Comparison of ENCODE assay signal across 1 cellular context in genomic region chr2:223944166-223944703, GRCh38.
TF ChIP-seq lines count a peak whose summit lies in the region.

No MANE protein-coding gene starts in this region.

TF ChIP-seq in HepG2, 621 proteins besides CTCF, POLR2A, EP300 and RAD21 (continued from another document and continues in another):
- no peak for TF ChIP-seq ZNF142 (CRISPR knock-in tag; IDR thresholded peaks at IDR 0.05)
- no peak for TF ChIP-seq ZNF282 (IDR thresholded peaks at IDR 0.05; ENCODE audit: partially characterized antibody)
- no peak for TF ChIP-seq THAP7 (CRISPR knock-in tag; IDR thresholded peaks at IDR 0.05)
- no peak for TF ChIP-seq FOXC1 (CRISPR knock-in tag; IDR thresholded peaks at IDR 0.05; ENCODE audit: borderline replicate concordance)
- TF ChIP-seq ZMAT3 (CRISPR knock-in tag; conservative IDR thresholded peaks at IDR 0.05): no peak; the same call in 1 of the 2 replicates
- TF ChIP-seq SNAPC4 (CRISPR knock-in tag; IDR thresholded peaks at IDR 0.05): peak; percentile 55; the same call in 1 of the 2 replicates
- TF ChIP-seq, protein P1, sequence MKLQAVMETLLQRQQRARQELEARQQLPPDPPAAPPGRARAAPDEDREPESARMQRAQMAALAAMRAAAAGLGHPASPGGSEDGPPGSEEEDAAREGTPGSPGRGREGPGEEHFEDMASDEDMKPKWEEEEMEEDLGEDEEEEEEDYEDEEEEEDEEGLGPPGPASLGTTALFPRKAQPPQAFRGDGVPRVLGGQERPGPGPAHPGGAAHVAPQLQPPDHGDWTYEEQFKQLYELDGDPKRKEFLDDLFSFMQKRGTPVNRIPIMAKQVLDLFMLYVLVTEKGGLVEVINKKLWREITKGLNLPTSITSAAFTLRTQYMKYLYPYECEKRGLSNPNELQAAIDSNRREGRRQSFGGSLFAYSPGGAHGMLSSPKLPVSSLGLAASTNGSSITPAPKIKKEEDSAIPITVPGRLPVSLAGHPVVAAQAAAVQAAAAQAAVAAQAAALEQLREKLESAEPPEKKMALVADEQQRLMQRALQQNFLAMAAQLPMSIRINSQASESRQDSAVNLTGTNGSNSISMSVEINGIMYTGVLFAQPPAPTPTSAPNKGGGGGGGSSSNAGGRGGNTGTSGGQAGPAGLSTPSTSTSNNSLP (IDR thresholded peaks at IDR 0.05; ENCODE audit: low read depth, low read length): no peak
- TF ChIP-seq ZNF703 (CRISPR knock-in tag; IDR thresholded peaks at IDR 0.05; ENCODE audit: borderline replicate concordance): no peak
- TF ChIP-seq HDAC1 (CRISPR knock-in tag; IDR thresholded peaks at IDR 0.05): peak; percentile 73
- TF ChIP-seq FOXP1 (IDR thresholded peaks at IDR 0.05): no peak
- TF ChIP-seq FOXP1 (CRISPR knock-in tag; IDR thresholded peaks at IDR 0.05): no peak
- peak; percentile 7 for TF ChIP-seq TEAD3 (CRISPR knock-in tag; optimal IDR thresholded peaks at IDR 0.05; ENCODE audit: borderline replicate concordance)
- no peak; the same call in 1 of the 2 replicates for TF ChIP-seq BCL6 (CRISPR knock-in tag; IDR thresholded peaks at IDR 0.05)
- no peak for TF ChIP-seq ZNF605 (CRISPR knock-in tag; IDR thresholded peaks at IDR 0.05)
- no peak for TF ChIP-seq SIX1 (CRISPR knock-in tag; IDR thresholded peaks at IDR 0.05; ENCODE audit: borderline replicate concordance)
- TF ChIP-seq ZNF850 (CRISPR knock-in tag; conservative IDR thresholded peaks at IDR 0.05): 0 out of 2 replicates have a peak, but pooled peaks have one; percentile 28
- TF ChIP-seq, protein P2, sequence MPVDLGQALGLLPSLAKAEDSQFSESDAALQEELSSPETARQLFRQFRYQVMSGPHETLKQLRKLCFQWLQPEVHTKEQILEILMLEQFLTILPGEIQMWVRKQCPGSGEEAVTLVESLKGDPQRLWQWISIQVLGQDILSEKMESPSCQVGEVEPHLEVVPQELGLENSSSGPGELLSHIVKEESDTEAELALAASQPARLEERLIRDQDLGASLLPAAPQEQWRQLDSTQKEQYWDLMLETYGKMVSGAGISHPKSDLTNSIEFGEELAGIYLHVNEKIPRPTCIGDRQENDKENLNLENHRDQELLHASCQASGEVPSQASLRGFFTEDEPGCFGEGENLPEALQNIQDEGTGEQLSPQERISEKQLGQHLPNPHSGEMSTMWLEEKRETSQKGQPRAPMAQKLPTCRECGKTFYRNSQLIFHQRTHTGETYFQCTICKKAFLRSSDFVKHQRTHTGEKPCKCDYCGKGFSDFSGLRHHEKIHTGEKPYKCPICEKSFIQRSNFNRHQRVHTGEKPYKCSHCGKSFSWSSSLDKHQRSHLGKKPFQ (CRISPR knock-in tag; IDR thresholded peaks at IDR 0.05; ENCODE audit: insufficient replicate concordance): peak; percentile 36
- no peak for TF ChIP-seq ZNF841 (CRISPR knock-in tag; IDR thresholded peaks at IDR 0.05; ENCODE audit: borderline replicate concordance)
- TF ChIP-seq, protein P3, sequence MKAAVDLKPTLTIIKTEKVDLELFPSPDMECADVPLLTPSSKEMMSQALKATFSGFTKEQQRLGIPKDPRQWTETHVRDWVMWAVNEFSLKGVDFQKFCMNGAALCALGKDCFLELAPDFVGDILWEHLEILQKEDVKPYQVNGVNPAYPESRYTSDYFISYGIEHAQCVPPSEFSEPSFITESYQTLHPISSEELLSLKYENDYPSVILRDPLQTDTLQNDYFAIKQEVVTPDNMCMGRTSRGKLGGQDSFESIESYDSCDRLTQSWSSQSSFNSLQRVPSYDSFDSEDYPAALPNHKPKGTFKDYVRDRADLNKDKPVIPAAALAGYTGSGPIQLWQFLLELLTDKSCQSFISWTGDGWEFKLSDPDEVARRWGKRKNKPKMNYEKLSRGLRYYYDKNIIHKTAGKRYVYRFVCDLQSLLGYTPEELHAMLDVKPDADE (CRISPR knock-in tag; IDR thresholded peaks at IDR 0.05): no peak
- no peak for TF ChIP-seq RFXANK (CRISPR knock-in tag; IDR thresholded peaks at IDR 0.05)
- TF ChIP-seq RORA (CRISPR knock-in tag; IDR thresholded peaks at IDR 0.05): no peak
- TF ChIP-seq, protein P4, sequence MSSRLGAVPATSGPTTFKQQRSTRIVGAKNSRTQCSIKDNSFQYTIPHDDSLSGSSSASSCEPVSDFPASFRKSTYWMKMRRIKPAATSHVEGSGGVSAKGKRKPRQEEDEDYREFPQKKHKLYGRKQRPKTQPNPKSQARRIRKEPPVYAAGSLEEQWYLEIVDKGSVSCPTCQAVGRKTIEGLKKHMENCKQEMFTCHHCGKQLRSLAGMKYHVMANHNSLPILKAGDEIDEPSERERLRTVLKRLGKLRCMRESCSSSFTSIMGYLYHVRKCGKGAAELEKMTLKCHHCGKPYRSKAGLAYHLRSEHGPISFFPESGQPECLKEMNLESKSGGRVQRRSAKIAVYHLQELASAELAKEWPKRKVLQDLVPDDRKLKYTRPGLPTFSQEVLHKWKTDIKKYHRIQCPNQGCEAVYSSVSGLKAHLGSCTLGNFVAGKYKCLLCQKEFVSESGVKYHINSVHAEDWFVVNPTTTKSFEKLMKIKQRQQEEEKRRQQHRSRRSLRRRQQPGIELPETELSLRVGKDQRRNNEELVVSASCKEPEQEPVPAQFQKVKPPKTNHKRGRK (CRISPR knock-in tag; IDR thresholded peaks at IDR 0.05): no peak
- TF ChIP-seq ZC3H13 (CRISPR knock-in tag; IDR thresholded peaks at IDR 0.05): no peak
- TF ChIP-seq HNRNPK (IDR thresholded peaks at IDR 0.05; ENCODE audit: low read depth, low read length, poor library complexity, severe bottlenecking): no peak
- TF ChIP-seq ZNF431 (CRISPR knock-in tag; IDR thresholded peaks at IDR 0.05; ENCODE audit: borderline replicate concordance, low read depth): 0 out of 2 replicates have a peak, but pooled peaks have one; percentile 27
- TF ChIP-seq ZNF280B (CRISPR knock-in tag; IDR thresholded peaks at IDR 0.05; ENCODE audit: borderline replicate concordance): peak; percentile 82; the same call in 1 of the 2 replicates
- 0 out of 2 replicates have a peak, but pooled peaks have one; percentile 44 for TF ChIP-seq MYNN (CRISPR knock-in tag; IDR thresholded peaks at IDR 0.05; ENCODE audit: low read depth)
- no peak for TF ChIP-seq HOXD1 (CRISPR knock-in tag; IDR thresholded peaks at IDR 0.05)
- TF ChIP-seq KDM4B (CRISPR knock-in tag; IDR thresholded peaks at IDR 0.05): peak; percentile 51; the same call in 1 of the 2 replicates
- peak; percentile 33; the same call in 1 of the 2 replicates for TF ChIP-seq PHF21A (CRISPR knock-in tag; IDR thresholded peaks at IDR 0.05)
- TF ChIP-seq ZNF317 (CRISPR knock-in tag; IDR thresholded peaks at IDR 0.05): peak; percentile 81; the same call in 1 of the 2 replicates
- no peak for TF ChIP-seq ATAD3A (CRISPR knock-in tag; IDR thresholded peaks at IDR 0.05)
- TF ChIP-seq ATF7-NPFF (CRISPR knock-in tag; IDR thresholded peaks at IDR 0.05; ENCODE audit: low read depth): peak; percentile 70
- TF ChIP-seq ZNF367 (CRISPR knock-in tag; IDR thresholded peaks at IDR 0.05; ENCODE audit: borderline replicate concordance): no peak
- TF ChIP-seq, protein P5, sequence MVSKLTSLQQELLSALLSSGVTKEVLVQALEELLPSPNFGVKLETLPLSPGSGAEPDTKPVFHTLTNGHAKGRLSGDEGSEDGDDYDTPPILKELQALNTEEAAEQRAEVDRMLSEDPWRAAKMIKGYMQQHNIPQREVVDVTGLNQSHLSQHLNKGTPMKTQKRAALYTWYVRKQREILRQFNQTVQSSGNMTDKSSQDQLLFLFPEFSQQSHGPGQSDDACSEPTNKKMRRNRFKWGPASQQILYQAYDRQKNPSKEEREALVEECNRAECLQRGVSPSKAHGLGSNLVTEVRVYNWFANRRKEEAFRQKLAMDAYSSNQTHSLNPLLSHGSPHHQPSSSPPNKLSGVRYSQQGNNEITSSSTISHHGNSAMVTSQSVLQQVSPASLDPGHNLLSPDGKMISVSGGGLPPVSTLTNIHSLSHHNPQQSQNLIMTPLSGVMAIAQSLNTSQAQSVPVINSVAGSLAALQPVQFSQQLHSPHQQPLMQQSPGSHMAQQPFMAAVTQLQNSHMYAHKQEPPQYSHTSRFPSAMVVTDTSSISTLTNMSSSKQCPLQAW (CRISPR knock-in tag; IDR thresholded peaks at IDR 0.05): no peak
- no peak for TF ChIP-seq GFI1 (CRISPR knock-in tag; IDR thresholded peaks at IDR 0.05; ENCODE audit: borderline replicate concordance)
- TF ChIP-seq MEIS1 (CRISPR knock-in tag; IDR thresholded peaks at IDR 0.05; ENCODE audit: borderline replicate concordance): 0 out of 2 replicates have a peak, but pooled peaks have one; percentile 13
- no peak for TF ChIP-seq ZNF44 (CRISPR knock-in tag; IDR thresholded peaks at IDR 0.05)
- TF ChIP-seq ZFP36L2 (CRISPR knock-in tag; IDR thresholded peaks at IDR 0.05): 0 out of 2 replicates have a peak, but pooled peaks have one; percentile 10
- TF ChIP-seq ZNF124 (CRISPR knock-in tag; IDR thresholded peaks at IDR 0.05): peak; percentile 39; the same call in 1 of the 2 replicates
- peak; percentile 86 for TF ChIP-seq ZBTB7B (CRISPR knock-in tag; IDR thresholded peaks at IDR 0.05)
